ENCODE assay signal across 8 cellular contexts in the genomic region with DNA sequence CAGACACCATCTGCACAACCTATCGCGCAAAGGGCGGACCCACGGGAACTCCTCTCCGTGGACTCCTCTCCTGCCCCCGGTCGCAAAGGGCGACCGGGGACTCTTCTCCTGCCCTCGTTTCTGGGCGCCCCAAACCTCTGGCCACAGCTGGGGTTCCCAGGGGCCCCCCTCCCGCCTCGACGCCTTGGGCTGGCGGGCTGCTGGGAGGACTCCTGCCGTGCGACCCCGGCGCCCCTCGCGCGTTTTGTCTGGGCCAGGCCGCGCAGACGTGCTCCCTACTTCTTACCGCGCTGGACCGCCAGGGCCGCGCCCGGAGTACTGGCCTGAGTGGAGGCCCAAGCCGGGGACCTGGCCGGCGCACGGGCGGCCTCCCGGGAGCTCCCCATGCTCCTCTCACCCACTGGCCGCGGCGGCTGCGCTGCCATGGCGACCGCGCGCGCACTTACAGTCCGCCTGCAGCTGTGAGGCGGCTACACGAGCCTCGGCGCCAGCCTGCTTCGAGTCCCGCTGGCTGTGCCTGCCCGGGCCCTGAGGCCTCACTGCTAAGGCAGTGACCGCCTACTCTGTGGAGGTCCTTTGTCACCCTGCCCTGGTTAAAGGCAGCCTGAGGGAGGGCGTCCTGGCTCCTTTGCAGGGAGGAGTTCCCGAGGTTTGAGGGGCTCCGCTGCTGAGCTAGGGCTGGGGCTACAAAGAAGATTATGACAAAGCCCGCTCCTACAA. TPM values are rescaled to one million over a fixed set of nuclear protein-coding genes. Genes with fewer than 3 reads are reported as not detected.
A peak's percentile ranks its signal among the peaks of the same experiment; 100 is the strongest.
DNase-seq lines count a peak whose midpoint lies in the region; ATAC-seq, FAIRE-seq and TF ChIP-seq lines count a peak whose summit lies in the region.

No MANE protein-coding gene starts in this region.

- no peak for FAIRE-seq in GM12892 (lab: Jason Lieb, UNC)
- no peak for FAIRE-seq in HTR-8/SVneo (lab: Jason Lieb, UNC)

- H3K36me3 Mint-ChIP-seq in HFFc6 (ENCODE audit: low read depth) (peaks cover 13% of the 10 kb centered on the region), WTC11 (peaks cover 11% of the 10 kb centered on the region)

- H3K4me1 Mint-ChIP-seq in HFFc6 (ENCODE audit: low read depth) (peaks cover 30% of the 10 kb centered on the region), WTC11 (peaks cover 34% of the 10 kb centered on the region)

- no peak for TF ChIP-seq POLR2A in GM12892 (IDR thresholded peaks at IDR 0.05; ENCODE audit: low read depth, low read length)

- ATAC-seq in WTC11: peak; percentile 65
- peak; percentile 89 for ATAC-seq in left lobe of liver

- H3K27me3 Mint-ChIP-seq in HFFc6 (ENCODE audit: insufficient read depth) (peaks cover 2% of the 10 kb centered on the region; the same call in 1 of the 2 replicates), WTC11 (ENCODE audit: low read depth) (peaks cover 45% of the 10 kb centered on the region)

- H3K4me3 Mint-ChIP-seq in HFFc6 (peak overlapping the region; percentile 87), WTC11 (peak overlapping the region; percentile 75)

- DNase-seq in GM12892 (ENCODE audit: insufficient read length) (peak; percentile 56), HFFc6 (peak; percentile 54), NCI-H1105 (lab: John Stamatoyannopoulos, UW) (peak; percentile 79), WTC11 (ENCODE audit: low spot score) (peak; percentile 69), left lobe of liver (ENCODE audit: low spot score) (peak; percentile 60), HTR-8/SVneo (ENCODE audit: insufficient read length, low spot score) (no peak)
- peak in 3 of 4 experiments; percentile 21 to 29 (median 24) for DNase-seq in stimulated activated CD4-positive, alpha-beta T cell treated with anti-CD3 and anti-CD28 coated beads, Interleukin-1b, Interleukin-23, amount 100 ng/mL, for 24 hours (ENCODE audit: low read depth in 4 of 4, low spot score in 1 of 4)

- POLR2A ChIA-PET in WTC11 (lab: Charles Lee): interaction anchor here (0.5 to 1.3 kb wide), 4 partner anchors 13 to 211 kb away, joined by 3 read pairs; partner anchors contain the start of gene ACTRT3

- CTCF ChIA-PET in WTC11 (lab: Charles Lee): interaction anchor here (0.6 to 1.3 kb wide), 3 partner anchors 41 to 392 kb away, joined by 3 read pairs; no protein-coding TSS in a partner anchor

- H3K27ac ChIP-seq in cingulate gyrus (ENCODE audit: low read depth, low read length): peak overlapping the region; percentile 47

- H3K27ac Mint-ChIP-seq in HFFc6 (peak overlapping the region; percentile 82), WTC11 (no peak overlapping the region)

- peaks cover 15% of the 10 kb centered on the region for H3K9me3 Mint-ChIP-seq in HFFc6
- peaks cover 16% of the 10 kb centered on the region for H3K9me3 Mint-ChIP-seq in WTC11

- TF ChIP-seq CTCF in HFFc6 (IDR thresholded peaks at IDR 0.05): no peak
- TF ChIP-seq CTCF in WTC11 (IDR thresholded peaks at IDR 0.05): no peak

TF ChIP-seq in WTC11, 78 proteins besides CTCF, POLR2A, EP300 and RAD21 (continues in another document):
- TF ChIP-seq, protein P1, sequence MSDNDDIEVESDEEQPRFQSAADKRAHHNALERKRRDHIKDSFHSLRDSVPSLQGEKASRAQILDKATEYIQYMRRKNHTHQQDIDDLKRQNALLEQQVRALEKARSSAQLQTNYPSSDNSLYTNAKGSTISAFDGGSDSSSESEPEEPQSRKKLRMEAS (CRISPR knock-in tag; IDR thresholded peaks at IDR 0.05): peak; percentile 78
- TF ChIP-seq ZNF138 (CRISPR knock-in tag; conservative IDR thresholded peaks at IDR 0.05) (peak; percentile 78; the same call in 1 of the 2 replicates), ZNF263 (CRISPR knock-in tag; IDR thresholded peaks at IDR 0.05; ENCODE audit: low read depth) (peak; percentile 65; the same call in 1 of the 2 replicates), ZNF423 (CRISPR knock-in tag; IDR thresholded peaks at IDR 0.05) (peak; percentile 29; the same call in 1 of the 2 replicates), SP1 (CRISPR knock-in tag; conservative IDR thresholded peaks at IDR 0.05) (peak; percentile 38; the same call in 1 of the 2 replicates), KAT7 (CRISPR knock-in tag; IDR thresholded peaks at IDR 0.05; ENCODE audit: borderline replicate concordance) (no peak), FOXK1 (CRISPR knock-in tag; IDR thresholded peaks at IDR 0.05) (peak; percentile 60; the same call in 1 of the 2 replicates), E2F4 (CRISPR knock-in tag; IDR thresholded peaks at IDR 0.05; ENCODE audit: borderline replicate concordance, low read depth) (no peak), TP53 (CRISPR knock-in tag; IDR thresholded peaks at IDR 0.05) (0 out of 2 replicates have a peak, but pooled peaks have one; percentile 34), MYBL2 (CRISPR knock-in tag; IDR thresholded peaks at IDR 0.05) (0 out of 2 replicates have a peak, but pooled peaks have one; percentile 71), CBFB (CRISPR knock-in tag; IDR thresholded peaks at IDR 0.05; ENCODE audit: low read depth) (peak; percentile 60; the same call in 1 of the 2 replicates)
- TF ChIP-seq, protein P2, sequence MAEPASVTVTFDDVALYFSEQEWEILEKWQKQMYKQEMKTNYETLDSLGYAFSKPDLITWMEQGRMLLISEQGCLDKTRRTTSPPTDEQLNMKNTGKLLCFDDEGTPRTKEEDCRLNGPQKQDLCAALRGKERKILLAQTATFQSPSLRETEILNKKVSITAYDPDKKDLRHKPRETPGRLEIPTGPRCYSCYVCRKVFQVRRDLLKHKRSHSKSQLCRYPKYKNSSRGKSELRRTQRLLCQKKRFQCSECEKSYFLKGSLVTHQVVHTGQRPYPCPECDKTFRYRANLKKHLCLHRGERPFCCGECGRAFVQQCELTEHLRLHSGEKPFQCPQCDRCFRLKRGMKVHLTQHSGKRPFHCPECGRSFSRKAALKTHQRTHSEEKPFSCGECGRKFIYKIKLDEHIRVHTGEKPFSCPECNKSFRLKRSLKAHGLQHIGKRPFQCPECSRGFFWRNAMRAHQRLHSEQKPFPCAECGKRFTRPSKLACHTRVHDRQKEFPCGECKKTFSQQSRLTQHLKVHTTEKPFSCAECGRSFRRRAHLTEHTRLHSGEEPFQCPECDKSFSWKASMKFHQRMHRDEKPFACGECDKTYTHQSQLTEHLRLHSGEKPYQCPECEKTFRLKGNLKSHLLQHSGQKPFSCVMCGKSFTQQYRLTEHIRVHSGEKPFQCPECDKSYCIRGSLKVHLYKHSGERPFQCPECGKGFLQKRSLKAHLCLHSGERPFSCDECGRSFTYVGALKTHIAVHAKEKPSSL (CRISPR knock-in tag; conservative IDR thresholded peaks at IDR 0.05): no peak
- TF ChIP-seq, protein P3, sequence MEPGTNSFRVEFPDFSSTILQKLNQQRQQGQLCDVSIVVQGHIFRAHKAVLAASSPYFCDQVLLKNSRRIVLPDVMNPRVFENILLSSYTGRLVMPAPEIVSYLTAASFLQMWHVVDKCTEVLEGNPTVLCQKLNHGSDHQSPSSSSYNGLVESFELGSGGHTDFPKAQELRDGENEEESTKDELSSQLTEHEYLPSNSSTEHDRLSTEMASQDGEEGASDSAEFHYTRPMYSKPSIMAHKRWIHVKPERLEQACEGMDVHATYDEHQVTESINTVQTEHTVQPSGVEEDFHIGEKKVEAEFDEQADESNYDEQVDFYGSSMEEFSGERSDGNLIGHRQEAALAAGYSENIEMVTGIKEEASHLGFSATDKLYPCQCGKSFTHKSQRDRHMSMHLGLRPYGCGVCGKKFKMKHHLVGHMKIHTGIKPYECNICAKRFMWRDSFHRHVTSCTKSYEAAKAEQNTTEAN (CRISPR knock-in tag; IDR thresholded peaks at IDR 0.05): 0 out of 2 replicates have a peak, but pooled peaks have one; percentile 60
- TF ChIP-seq, protein P4, sequence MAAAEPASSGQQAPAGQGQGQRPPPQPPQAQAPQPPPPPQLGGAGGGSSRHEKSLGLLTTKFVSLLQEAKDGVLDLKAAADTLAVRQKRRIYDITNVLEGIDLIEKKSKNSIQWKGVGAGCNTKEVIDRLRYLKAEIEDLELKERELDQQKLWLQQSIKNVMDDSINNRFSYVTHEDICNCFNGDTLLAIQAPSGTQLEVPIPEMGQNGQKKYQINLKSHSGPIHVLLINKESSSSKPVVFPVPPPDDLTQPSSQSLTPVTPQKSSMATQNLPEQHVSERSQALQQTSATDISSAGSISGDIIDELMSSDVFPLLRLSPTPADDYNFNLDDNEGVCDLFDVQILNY (CRISPR knock-in tag; IDR thresholded peaks at IDR 0.05): no peak

RNA-seq across cellular contexts. Expression of gene LRRIQ4, which starts 0.4 kb away (rescaled TPM):
- 0.13 TPM for polyA plus RNA-seq in GM12892 (2012; ENCODE audit: missing spikeins)
- total RNA-seq in HFFc6 (2021; fragmentation: NEBNext Ultra II Directional; extraction: Animal tissue kit (Norgen Biotek cat#: 25700)): not detected
- total RNA-seq in WTC11 (2021) (0.09 to 0.34 TPM (median 0.18 TPM) in 3 replicates), left lobe of liver (not detected)

RNA-seq across cellular contexts. Expression of gene LRRC34, which starts 0.4 kb away (rescaled TPM):
- polyA plus RNA-seq in GM12892 (2012; ENCODE audit: missing spikeins): 1.5 TPM
- total RNA-seq in HFFc6 (2021; fragmentation: NEBNext Ultra II Directional; extraction: Animal tissue kit (Norgen Biotek cat#: 25700)): 1 to 10 TPM in 3 of 6 experiments, under 1 TPM in 3; 0.59 to 1.5 (median 0.94) TPM
- 5.3 to 8.3 TPM (median 6.0 TPM) in 3 replicates for total RNA-seq in WTC11 (2021)
- 0.35 TPM for total RNA-seq in left lobe of liver

RNA-seq across cellular contexts. Expression of gene MYNN, which starts 39.1 kb away (rescaled TPM):
- 12.6 TPM for polyA plus RNA-seq in GM12892 (2012; ENCODE audit: missing spikeins)
- total RNA-seq in HFFc6 (2021; fragmentation: NEBNext Ultra II Directional; extraction: Animal tissue kit (Norgen Biotek cat#: 25700)): 10 to 100 TPM; 10.9 to 13.8 (median 11.7) TPM
- total RNA-seq in WTC11 (2021): 14.3 to 14.5 TPM (median 14.3 TPM) in 3 replicates
- 5.7 TPM for total RNA-seq in left lobe of liver

RNA-seq across cellular contexts. Expression of gene ACTRT3, which starts 42.9 kb away (rescaled TPM):
- polyA plus RNA-seq in GM12892 (2012; ENCODE audit: missing spikeins): 0.17 TPM
- total RNA-seq in HFFc6 (2021; fragmentation: NEBNext Ultra II Directional; extraction: Animal tissue kit (Norgen Biotek cat#: 25700)): 1 to 10 TPM; 1.2 to 3.5 (median 1.7) TPM
- total RNA-seq in WTC11 (2021): 2.3 to 2.7 TPM (median 2.4 TPM) in 3 replicates
- total RNA-seq in left lobe of liver: 1.6 TPM

RNA-seq across cellular contexts. Expression of gene TERC, which starts 47.4 kb away (rescaled TPM):
- polyA plus RNA-seq in GM12892 (2012; ENCODE audit: missing spikeins): not detected
- 10 to 100 TPM in 5 of 6 experiments, 1 to 10 TPM in 1; 9.7 to 24.5 (median 13.3) TPM for total RNA-seq in HFFc6 (2021; fragmentation: NEBNext Ultra II Directional; extraction: Animal tissue kit (Norgen Biotek cat#: 25700))
- total RNA-seq in WTC11 (2021): 34.3 to 57.1 TPM (median 48.5 TPM) in 3 replicates
- total RNA-seq in left lobe of liver: 3.1 TPM
